Comparison of ENCODE assay signal across 8 cellular contexts in genomic region chr17:81241648-81242420, GRCh38. TPM values are rescaled to one million over a fixed set of nuclear protein-coding genes. Genes with fewer than 3 reads are reported as not detected.
DNase-seq lines count a peak whose midpoint lies in the region; ATAC-seq and TF ChIP-seq lines count a peak whose summit lies in the region.

No MANE protein-coding gene starts in this region.

- ATAC-seq in GM21526 (IDR thresholded peaks at IDR 0.05; ENCODE audit: low FRiP score, unreplicated experiment), result no peak

- H3K9me3 Mint-ChIP-seq in Caco-2 (ENCODE audit: unreplicated experiment) (no peaks in the 10 kb centered on the region), HFFc6 (no peaks in the 10 kb centered on the region)
- no peaks in the 10 kb centered on the region for H3K9me3 Mint-ChIP-seq in T-helper 2 cell treated with Interferon-gamma antibody and Interleukin-4, amounts not matched to agents 5 μg/mL and 100 μg/mL, for 36 hours

- H3K27me3 ChIP-seq in Caco-2 (replicated peaks; ENCODE audit: control insufficient read depth, insufficient read depth, low read length), result no peaks in the 10 kb centered on the region

- DNase-seq in Caco-2 (peak in 1 of 2 experiments; percentile 80), HFFc6 (no peak), astrocyte of the cerebellum (ENCODE audit: low read depth) (no peak), left kidney (ENCODE audit: low read depth, low spot score) (peak; percentile 66), NCI-H226 (no peak)
- peak; percentile 51 for DNase-seq in T-helper 2 cell treated with Interferon-gamma antibody and Interleukin-4, amounts not matched to agents 5 μg/mL and 100 μg/mL, for 36 hours (ENCODE audit: low spot score)
- DNase-seq in stimulated activated CD8-positive, alpha-beta memory T cell treated with anti-CD3 and anti-CD28 coated beads, Interleukin-15, amount 100 ng/mL, for 1 hour (ENCODE audit: low read depth), result peak; percentile 39

- peaks cover 6% of the 10 kb centered on the region; the same call in 1 of the 2 replicates for H3K4me1 ChIP-seq in Caco-2

- POLR2A ChIA-PET in Caco-2 (lab: Charles Lee), result no interaction called here

- H3K9me3 ChIP-seq in Caco-2, result no peaks in the 10 kb centered on the region

- BruUV-seq in Caco-2 (replicated peaks; lab: Mats Ljungman, UMichigan), result no TSS peak

- H3K27me3 Mint-ChIP-seq in Caco-2 (ENCODE audit: insufficient read depth, unreplicated experiment) (no peaks in the 10 kb centered on the region), HFFc6 (ENCODE audit: insufficient read depth) (peaks cover 6% of the 10 kb centered on the region)
- no peaks in the 10 kb centered on the region for H3K27me3 Mint-ChIP-seq in T-helper 2 cell treated with Interferon-gamma antibody and Interleukin-4, amounts not matched to agents 5 μg/mL and 100 μg/mL, for 36 hours (ENCODE audit: low read depth)

- no peaks in the 10 kb centered on the region for H3K36me3 ChIP-seq in Caco-2 (ENCODE audit: control insufficient read depth, insufficient read depth, low read length)

- H3K4me1 Mint-ChIP-seq in Caco-2 (ENCODE audit: low read depth, unreplicated experiment) (peaks cover 6% of the 10 kb centered on the region), HFFc6 (ENCODE audit: low read depth) (peaks cover 27% of the 10 kb centered on the region)
- H3K4me1 Mint-ChIP-seq in T-helper 2 cell treated with Interferon-gamma antibody and Interleukin-4, amounts not matched to agents 5 μg/mL and 100 μg/mL, for 36 hours (ENCODE audit: low read depth), result peaks cover 16% of the 10 kb centered on the region

- H3K36me3 Mint-ChIP-seq in Caco-2 (ENCODE audit: insufficient read depth, unreplicated experiment) (peaks cover 69% of the 10 kb centered on the region), HFFc6 (ENCODE audit: low read depth) (peaks cover 4% of the 10 kb centered on the region; the same call in 1 of the 2 replicates)
- peaks cover 18% of the 10 kb centered on the region for H3K36me3 Mint-ChIP-seq in T-helper 2 cell treated with Interferon-gamma antibody and Interleukin-4, amounts not matched to agents 5 μg/mL and 100 μg/mL, for 36 hours (ENCODE audit: low read depth)

- H3K4me3 ChIP-seq in Caco-2 (ENCODE audit: low read depth, low read length) (no peak overlapping the region), astrocyte of the cerebellum (ENCODE audit: low read depth, low read length) (no peak overlapping the region)

- CTCF ChIA-PET in Caco-2 (lab: Charles Lee), result no interaction called here

- in situ Hi-C loops in astrocyte of the cerebellum (cut with HindIII; ENCODE audit: low sequenced_read_pairs), result no loop called here

- intact Hi-C loops in Caco-2 (cut with micrococcal nuclease; ENCODE audit: unreplicated experiment), result no loop called here

- peak overlapping the region; percentile 42 for H3K4me3 Mint-ChIP-seq in Caco-2 (ENCODE audit: unreplicated experiment)
- H3K4me3 Mint-ChIP-seq in HFFc6, result no peak overlapping the region
- peak overlapping the region; percentile 42 for H3K4me3 Mint-ChIP-seq in T-helper 2 cell treated with Interferon-gamma antibody and Interleukin-4, amounts not matched to agents 5 μg/mL and 100 μg/mL, for 36 hours

- TF ChIP-seq CTCF in Caco-2 (IDR thresholded peaks at IDR 0.05; ENCODE audit: insufficient read depth in 1 of 2, low read depth in 1 of 2, low read length in 1 of 2, severe bottlenecking in 1 of 2, unreplicated experiment in 1 of 2), result peak; percentile 82 to 93
- TF ChIP-seq CTCF in HFFc6 (IDR thresholded peaks at IDR 0.05), result peak; percentile 89
- TF ChIP-seq CTCF in astrocyte of the cerebellum (IDR thresholded peaks at IDR 0.05; ENCODE audit: low read depth, low read length, missing control alignments), result peak; percentile 81

- H3K27ac Mint-ChIP-seq in Caco-2 (ENCODE audit: unreplicated experiment) (no peak overlapping the region), HFFc6 (no peak overlapping the region; the same call in 1 of the 2 replicates)
- H3K27ac Mint-ChIP-seq in T-helper 2 cell treated with Interferon-gamma antibody and Interleukin-4, amounts not matched to agents 5 μg/mL and 100 μg/mL, for 36 hours, result peak overlapping the region; percentile 69

RNA-seq across cellular contexts. Expression of gene NDUFAF8, which starts 2.7 kb away (rescaled TPM):
- total RNA-seq in Caco-2 (2022), result 65.0 and 66.7 TPM in 2 replicates
- total RNA-seq in HFFc6 (2021; fragmentation: NEBNext Ultra II Directional; extraction: Animal tissue kit (Norgen Biotek cat#: 25700)), result 100 to 1,000 TPM in 1 of 6 experiments, 10 to 100 TPM in 5; 67.0 to 103 (median 87.9) TPM

RNA-seq across cellular contexts. Expression of gene TEPSIN, which starts 3.0 kb away (rescaled TPM):
- total RNA-seq in Caco-2 (2022), result 38.7 and 40.3 TPM in 2 replicates
- 10 to 100 TPM; 16.2 to 22.5 (median 19.0) TPM for total RNA-seq in HFFc6 (2021; fragmentation: NEBNext Ultra II Directional; extraction: Animal tissue kit (Norgen Biotek cat#: 25700))

RNA-seq across cellular contexts. Expression of gene CEP131, which starts 19.1 kb away (rescaled TPM):
- 28.4 and 29.4 TPM in 2 replicates for total RNA-seq in Caco-2 (2022)
- total RNA-seq in HFFc6 (2021; fragmentation: NEBNext Ultra II Directional; extraction: Animal tissue kit (Norgen Biotek cat#: 25700)), result 10 to 100 TPM in 4 of 6 experiments, 1 to 10 TPM in 2; 8.3 to 13.2 (median 10.7) TPM

RNA-seq across cellular contexts. Expression of gene SLC38A10, which starts 53.3 kb away (rescaled TPM):
- total RNA-seq in Caco-2 (2022), result 131 and 137 TPM in 2 replicates
- 10 to 100 TPM; 71.2 to 88.3 (median 72.2) TPM for total RNA-seq in HFFc6 (2021; fragmentation: NEBNext Ultra II Directional; extraction: Animal tissue kit (Norgen Biotek cat#: 25700))

Comparison
In these comparisons a context has a peak if more than half of its experiments do, and no peak if none do; other contexts are left out.
1. DNase-seq: peak in T-helper 2 cell treated with Interferon-gamma antibody and Interleukin-4, amounts not matched to agents 5 μg/mL and 100 μg/mL, for 36 hours (single experiment), left kidney (single experiment) and stimulated activated CD8-positive, alpha-beta memory T cell treated with anti-CD3 and anti-CD28 coated beads, Interleukin-15, amount 100 ng/mL, for 1 hour (single experiment); none in HFFc6 (single experiment), astrocyte of the cerebellum (single experiment) and NCI-H226 (single experiment).
2. Peak in every context shown above with its lines, with median percentiles within 50 percentile points of each other: CTCF ChIP-seq.